In genomic region chr2:70248145-70248809, GRCh38 we compare ENCODE assay signal across 8 cellular contexts. TPM values are rescaled to one million over a fixed set of nuclear protein-coding genes. Genes with fewer than 3 reads are reported as not detected.
DNase-seq lines count a peak whose midpoint lies in the region; ATAC-seq and TF ChIP-seq lines count a peak whose summit lies in the region.

TIA1 (minus strand) TSS chr2:70248628; CDS start chr2:70248430, 198 bp downstream.

- peak within 1 kb of the TSS; percentile 100 for H3K27ac Mint-ChIP-seq in WTC11

- peaks cover 4% of the 10 kb centered on the region for H3K27me3 Mint-ChIP-seq in WTC11 (ENCODE audit: low read depth)

- peak within 1 kb of the TSS; percentile 97 for H3K4me3 Mint-ChIP-seq in WTC11

- no peak for TF ChIP-seq CTCF in AG04450 (IDR thresholded peaks at IDR 0.05; ENCODE audit: low read depth, low read length)
- no peak for TF ChIP-seq CTCF in WTC11 (IDR thresholded peaks at IDR 0.05)
- TF ChIP-seq CTCF in cardiac fibroblast (IDR thresholded peaks at IDR 0.05; ENCODE audit: low read depth, low read length) = no peak

- no peaks in the 10 kb centered on the region for H3K9me3 Mint-ChIP-seq in WTC11

- peak within 1 kb of the TSS; percentile 99 for H3K27ac ChIP-seq in AG04450 (ENCODE audit: low read depth, low read length)

- H3K4me1 Mint-ChIP-seq in WTC11 = peaks cover 34% of the 10 kb centered on the region

- DNase-seq in AG04450 (ENCODE audit: low read depth, low spot score) = peak; percentile 96
- peak; percentile 95 for DNase-seq in NCI-H226
- DNase-seq in WTC11 (ENCODE audit: low spot score) = peak; percentile 99
- DNase-seq in cardiac fibroblast (ENCODE audit: low read depth in 2 of 2) = peak; percentile 99
- DNase-seq in iris pigment epithelial cell (ENCODE audit: low read depth) = peak; percentile 96
- peak; percentile 97 to 98 for DNase-seq in stimulated activated CD4-positive, alpha-beta T cell treated with anti-CD3 and anti-CD28 coated beads, Interleukin-12 subunit alpha, Interleukin-12 subunit beta, amount 100 ng/mL, for 24 hours (ENCODE audit: low read depth in 2 of 2)

- POLR2A ChIA-PET in AG04450 (lab: Yijun Ruan, JAX) (interaction anchor here (1.5 to 1.7 kb wide), 2 partner anchors 10 to 45 kb away, joined by 4 to 10 read pairs; partner anchors contain the start of genes PCYOX1 and SNRPG), WTC11 (lab: Charles Lee) (interaction anchor here (0.6 to 2.4 kb wide), 3 partner anchors 10 to 334 kb away, joined by 3 to 18 read pairs (median 5); partner anchors contain the start of genes MXD1 and PCYOX1)

- H3K27me3 ChIP-seq in AG04450 (ENCODE audit: control insufficient read depth, insufficient read depth, low read length) = no peaks in the 10 kb centered on the region

- H3K9me3 ChIP-seq in AG04450 (ENCODE audit: control insufficient read depth, insufficient read depth, low read length) = no peaks in the 10 kb centered on the region

- H3K4me3 ChIP-seq in AG04450 (ENCODE audit: low read depth, low read length) = peak within 1 kb of the TSS; percentile 95
- peak within 1 kb of the TSS; percentile 82 to 95 for H3K4me3 ChIP-seq in cardiac fibroblast (replicated peaks in 1 of 2; ENCODE audit: low read depth in 2 of 2, low read length in 2 of 2)

- peak; percentile 97 for ATAC-seq in GM18909 (IDR thresholded peaks at IDR 0.05; ENCODE audit: poor library complexity, unreplicated experiment)
- peak; percentile 95 for ATAC-seq in HG03175 (IDR thresholded peaks at IDR 0.05; ENCODE audit: unreplicated experiment)
- peak; percentile 97 for ATAC-seq in WTC11

- H3K36me3 Mint-ChIP-seq in WTC11 = peaks cover 10% of the 10 kb centered on the region; the same call in 1 of the 2 replicates

- CTCF ChIA-PET in AG04450 (lab: Charles Lee) (no interaction called here), WTC11 (lab: Charles Lee) (no interaction called here)

TF ChIP-seq in WTC11, 78 proteins besides CTCF, POLR2A, EP300 and RAD21:
- peak; percentile 42; the same call in 1 of the 2 replicates for TF ChIP-seq E2F5 (CRISPR knock-in tag; IDR thresholded peaks at IDR 0.05)
- no peak for TF ChIP-seq TCF7 (CRISPR knock-in tag; IDR thresholded peaks at IDR 0.05; ENCODE audit: low read depth)
- no peak for TF ChIP-seq AR (CRISPR knock-in tag; IDR thresholded peaks at IDR 0.05)
- no peak for TF ChIP-seq NFATC4 (CRISPR knock-in tag; IDR thresholded peaks at IDR 0.05)
- no peak; the same call in 1 of the 2 replicates for TF ChIP-seq ETV6 (CRISPR knock-in tag; IDR thresholded peaks at IDR 0.05)
- TF ChIP-seq MYBL2 (CRISPR knock-in tag; IDR thresholded peaks at IDR 0.05) = peak; percentile 67; the same call in 1 of the 2 replicates
- peak; percentile 77; the same call in 1 of the 2 replicates for TF ChIP-seq FOXP1 (CRISPR knock-in tag; IDR thresholded peaks at IDR 0.05; ENCODE audit: borderline replicate concordance)
- TF ChIP-seq ARID4B (CRISPR knock-in tag; IDR thresholded peaks at IDR 0.05; ENCODE audit: borderline replicate concordance) = 0 out of 2 replicates have a peak, but pooled peaks have one; percentile 21
- TF ChIP-seq SP1 (CRISPR knock-in tag; conservative IDR thresholded peaks at IDR 0.05) = peak; percentile 52; the same call in 1 of the 2 replicates
- 0 out of 2 replicates have a peak, but pooled peaks have one; percentile 39 for TF ChIP-seq NFE2L1 (CRISPR knock-in tag; IDR thresholded peaks at IDR 0.05)
- no peak for TF ChIP-seq RORB (CRISPR knock-in tag; IDR thresholded peaks at IDR 0.05)
- TF ChIP-seq CBFB (CRISPR knock-in tag; IDR thresholded peaks at IDR 0.05; ENCODE audit: low read depth) = no peak
- TF ChIP-seq, protein P1, sequence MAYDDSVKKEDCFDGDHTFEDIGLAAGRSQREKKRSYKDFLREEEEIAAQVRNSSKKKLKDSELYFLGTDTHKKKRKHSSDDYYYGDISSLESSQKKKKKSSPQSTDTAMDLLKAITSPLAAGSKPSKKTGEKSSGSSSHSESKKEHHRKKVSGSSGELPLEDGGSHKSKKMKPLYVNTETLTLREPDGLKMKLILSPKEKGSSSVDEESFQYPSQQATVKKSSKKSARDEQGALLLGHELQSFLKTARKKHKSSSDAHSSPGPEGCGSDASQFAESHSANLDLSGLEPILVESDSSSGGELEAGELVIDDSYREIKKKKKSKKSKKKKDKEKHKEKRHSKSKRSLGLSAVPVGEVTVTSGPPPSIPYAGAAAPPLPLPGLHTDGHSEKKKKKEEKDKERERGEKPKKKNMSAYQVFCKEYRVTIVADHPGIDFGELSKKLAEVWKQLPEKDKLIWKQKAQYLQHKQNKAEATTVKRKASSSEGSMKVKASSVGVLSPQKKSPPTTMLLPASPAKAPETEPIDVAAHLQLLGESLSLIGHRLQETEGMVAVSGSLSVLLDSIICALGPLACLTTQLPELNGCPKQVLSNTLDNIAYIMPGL (CRISPR knock-in tag; IDR thresholded peaks at IDR 0.05) = peak; percentile 40; the same call in 1 of the 2 replicates
- 0 out of 2 replicates have a peak, but pooled peaks have one; percentile 39 for TF ChIP-seq PRRX2 (CRISPR knock-in tag; IDR thresholded peaks at IDR 0.05)
- 0 out of 2 replicates have a peak, but pooled peaks have one; percentile 21 for TF ChIP-seq KAT7 (CRISPR knock-in tag; IDR thresholded peaks at IDR 0.05; ENCODE audit: borderline replicate concordance)

RNA-seq across cellular contexts. Expression of gene TIA1, which starts in this region (rescaled TPM):
- 139 and 192 TPM in 2 replicates for polyA plus RNA-seq in AG04450 (2011; rRNA removed)
- 173 and 180 TPM in 2 replicates for polyA minus RNA-seq in AG04450 (2011; rRNA and poly(A)+ RNA removed)
- 150 to 178 TPM (median 176 TPM) in 3 replicates for total RNA-seq in WTC11 (2021)

Comparison
In these comparisons a context has a peak if more than half of its experiments do, and no peak if none do; other contexts are left out.
1. Peak in every context shown above with its lines: DNase-seq, ATAC-seq, H3K4me3 ChIP-seq and H3K27ac ChIP-seq.